23 cellular contexts compared by ENCODE assay signal in genomic region chr6:38724343-38724742, GRCh38. TPM values are rescaled to one million over a fixed set of nuclear protein-coding genes. Genes with fewer than 3 reads are reported as not detected.
DNase-seq lines count a peak whose midpoint lies in the region; ATAC-seq and TF ChIP-seq lines count a peak whose summit lies in the region.
"Had no signal": no experiment of that assay in that cellular context is flagged by ENCODE, and none has a peak within 500 bp of the region (broad histone marks: within the 10 kb centered on the region; RNA-seq: fewer than 3 reads in every experiment).

No MANE protein-coding gene starts in this region.

- 77% methylated on average over 5 of the region's 5 CpGs for WGBS in smooth muscle cell (ENCODE audit: low lambda C conversion rate)

- H3K4me1 Mint-ChIP-seq in activated naive CD4-positive, alpha-beta T cell treated with anti-CD3 and anti-CD28 coated beads for 36 hours (ENCODE audit: low read depth): peaks cover 9% of the 10 kb centered on the region
- peaks cover 14% of the 10 kb centered on the region for H3K4me1 Mint-ChIP-seq in stimulated activated naive CD8-positive, alpha-beta T cell treated with anti-CD3 and anti-CD28 coated beads, Interleukin-15, amount 100 ng/mL, for 72 hours
- H3K4me1 Mint-ChIP-seq: CD14-positive monocyte had no signal

- peak overlapping the region; percentile 5 for H3K27ac Mint-ChIP-seq in activated naive CD4-positive, alpha-beta T cell treated with anti-CD3 and anti-CD28 coated beads for 36 hours
- no peak overlapping the region for H3K27ac Mint-ChIP-seq in stimulated activated naive CD8-positive, alpha-beta T cell treated with anti-CD3 and anti-CD28 coated beads, Interleukin-15, amount 100 ng/mL, for 72 hours
- H3K27ac Mint-ChIP-seq: CD14-positive monocyte; CD4-positive, alpha-beta memory T cell; HFFc6 had no signal

- peaks cover 11% of the 10 kb centered on the region for H3K27me3 Mint-ChIP-seq in activated naive CD4-positive, alpha-beta T cell treated with anti-CD3 and anti-CD28 coated beads for 36 hours (ENCODE audit: low read depth)
- H3K27me3 Mint-ChIP-seq in stimulated activated naive CD8-positive, alpha-beta T cell treated with anti-CD3 and anti-CD28 coated beads, Interleukin-15, amount 100 ng/mL, for 72 hours: peaks cover 34% of the 10 kb centered on the region

- no peaks in the 10 kb centered on the region for H3F3A ChIP-seq in smooth muscle cell (ENCODE audit: low read depth)

- H3K4me3 ChIP-seq in epithelial cell of esophagus (ENCODE audit: low read length) (no peak overlapping the region), smooth muscle cell (no peak overlapping the region)
- H3K4me3 ChIP-seq: BLaER1 had no signal

- H3K27me3 ChIP-seq in smooth muscle cell (ENCODE audit: low read depth): no peaks in the 10 kb centered on the region
- H3K27me3 ChIP-seq: BLaER1 had no signal

- no peaks in the 10 kb centered on the region for H4K20me1 ChIP-seq in smooth muscle cell (ENCODE audit: low read depth)
- H4K20me1 ChIP-seq: BLaER1 had no signal

- H2AFZ ChIP-seq in smooth muscle cell (ENCODE audit: low read depth): no peak overlapping the region

- peaks cover 1% of the 10 kb centered on the region for H3K9me3 Mint-ChIP-seq in activated naive CD4-positive, alpha-beta T cell treated with anti-CD3 and anti-CD28 coated beads for 36 hours
- H3K9me3 Mint-ChIP-seq in stimulated activated naive CD8-positive, alpha-beta T cell treated with anti-CD3 and anti-CD28 coated beads, Interleukin-15, amount 100 ng/mL, for 72 hours: peaks cover 0 to 12% of the 10 kb centered on the region in 2 donors
- H3K9me3 Mint-ChIP-seq: HFFc6 had no signal

- H3K27ac ChIP-seq in smooth muscle cell (ENCODE audit: low read depth): no peak overlapping the region
- H3K27ac ChIP-seq: BLaER1, HL-60 had no signal

- no peak overlapping the region for H3K9ac ChIP-seq in smooth muscle cell (ENCODE audit: low read depth)
- H3K9ac ChIP-seq: BLaER1 had no signal

- H3K36me3 Mint-ChIP-seq in activated naive CD4-positive, alpha-beta T cell treated with anti-CD3 and anti-CD28 coated beads for 36 hours (ENCODE audit: low read depth): no peaks in the 10 kb centered on the region
- H3K36me3 Mint-ChIP-seq: CD14-positive monocyte had no signal

- H3K4me3 Mint-ChIP-seq in activated naive CD4-positive, alpha-beta T cell treated with anti-CD3 and anti-CD28 coated beads for 36 hours: no peak overlapping the region
- H3K4me3 Mint-ChIP-seq in stimulated activated naive CD8-positive, alpha-beta T cell treated with anti-CD3 and anti-CD28 coated beads, Interleukin-15, amount 100 ng/mL, for 72 hours: no peak overlapping the region
- H3K4me3 Mint-ChIP-seq: CD14-positive monocyte; CD4-positive, alpha-beta memory T cell; HFFc6 had no signal

- ATAC-seq in stimulated activated naive CD8-positive, alpha-beta T cell treated with anti-CD3 and anti-CD28 coated beads, Interleukin-15, Interleukin-2, amounts not matched to agents 100 U/mL and 50 U/mL, for 24 hours: peak; percentile 47
- no peak for ATAC-seq in stimulated activated naive CD8-positive, alpha-beta T cell treated with anti-CD3 and anti-CD28 coated beads, Interleukin-15, amount 100 ng/mL, for 72 hours
- ATAC-seq: HCT116 had no signal

- H3K79me2 ChIP-seq in smooth muscle cell (ENCODE audit: low read depth): no peaks in the 10 kb centered on the region

- CTCF ChIA-PET in activated naive CD4-positive, alpha-beta T cell treated with anti-CD3 and anti-CD28 coated beads for 36 hours (lab: Charles Lee): interaction anchor here (1.1 kb wide), 1 partner anchor 9 kb away, joined by 8 read pairs; the partner anchor contains the start of gene DNAH8

- TF ChIP-seq CTCF in epithelial cell of esophagus (IDR thresholded peaks at IDR 0.05; ENCODE audit: insufficient read depth, low read depth, low read length, missing control alignments): no peak
- TF ChIP-seq CTCF in smooth muscle cell (IDR thresholded peaks at IDR 0.05; ENCODE audit: borderline replicate concordance, insufficient read depth, poor library complexity, severe bottlenecking): no peak

- H3K36me3 ChIP-seq in smooth muscle cell (ENCODE audit: low read depth): no peaks in the 10 kb centered on the region
- H3K36me3 ChIP-seq: BLaER1 had no signal

- H3K9me3 ChIP-seq in smooth muscle cell (replicated peaks; ENCODE audit: low read depth): no peaks in the 10 kb centered on the region
- H3K9me3 ChIP-seq: BLaER1 had no signal

- DNase-seq in activated naive CD4-positive, alpha-beta T cell treated with anti-CD3 and anti-CD28 coated beads for 36 hours: no peak
- DNase-seq in activated naive CD4-positive, alpha-beta T cell treated with Interleukin-2 at 50 U/mL for 16 hours: no peak
- no peak for DNase-seq in stimulated activated naive CD8-positive, alpha-beta T cell treated with anti-CD3 and anti-CD28 coated beads, Interleukin-15, Interleukin-2, amounts not matched to agents 100 U/mL and 50 U/mL, for 24 hours
- no peak for DNase-seq in stimulated activated naive CD8-positive, alpha-beta T cell treated with anti-CD3 and anti-CD28 coated beads, Interleukin-15, amount 100 ng/mL, for 72 hours
- DNase-seq in epithelial cell of esophagus (ENCODE audit: low read depth) (peak; percentile 5), NCI-H2171 (lab: John Stamatoyannopoulos, UW) (no peak), smooth muscle cell (lab: John Stamatoyannopoulos, UW; ENCODE audit: unreplicated experiment) (no peak), T1000 (lab: John Stamatoyannopoulos, UW) (no peak)
- DNase-seq: 8988T; Calu3; CD4-positive, alpha-beta memory T cell; DMS79 treated with DMSO at 0.1 percent for 48 hours; GF-D8; GOT3; H7; HFFc6 had no signal

- intact Hi-C loops in activated naive CD4-positive, alpha-beta T cell treated with anti-CD3 and anti-CD28 coated beads for 36 hours (cut with micrococcal nuclease): no loop called here

- H3K4me2 ChIP-seq in smooth muscle cell: no peak overlapping the region
- H3K4me2 ChIP-seq: BLaER1 had no signal

- no peaks in the 10 kb centered on the region for H3K4me1 ChIP-seq in smooth muscle cell (ENCODE audit: low read depth)
- H3K4me1 ChIP-seq: BLaER1 had no signal

RNA-seq across cellular contexts. Expression of gene DNAH8, which starts 9.2 kb away (rescaled TPM):
- total RNA-seq in activated naive CD4-positive, alpha-beta T cell treated with anti-CD3 and anti-CD28 coated beads for 36 hours: under 1 TPM; 0.07 to 0.15 TPM
- not detected in 2 replicates for total RNA-seq in smooth muscle cell
- not detected in 2 replicates for polyA plus RNA-seq in smooth muscle cell
- total RNA-seq: A673, HFFc6, HT1080 had no signal
- polyA plus RNA-seq: AG04450, CD14-positive monocyte had no signal

RNA-seq across cellular contexts. Expression of gene GLO1, which starts 21.4 kb away (rescaled TPM):
- 100 to 1,000 TPM; 137 to 144 TPM for total RNA-seq in activated naive CD4-positive, alpha-beta T cell treated with anti-CD3 and anti-CD28 coated beads for 36 hours
- total RNA-seq in smooth muscle cell: 204 and 224 TPM in 2 replicates
- polyA plus RNA-seq in smooth muscle cell: 143 and 147 TPM in 2 replicates
